ENCODE assay signal across 36 cellular contexts in the genomic region with DNA sequence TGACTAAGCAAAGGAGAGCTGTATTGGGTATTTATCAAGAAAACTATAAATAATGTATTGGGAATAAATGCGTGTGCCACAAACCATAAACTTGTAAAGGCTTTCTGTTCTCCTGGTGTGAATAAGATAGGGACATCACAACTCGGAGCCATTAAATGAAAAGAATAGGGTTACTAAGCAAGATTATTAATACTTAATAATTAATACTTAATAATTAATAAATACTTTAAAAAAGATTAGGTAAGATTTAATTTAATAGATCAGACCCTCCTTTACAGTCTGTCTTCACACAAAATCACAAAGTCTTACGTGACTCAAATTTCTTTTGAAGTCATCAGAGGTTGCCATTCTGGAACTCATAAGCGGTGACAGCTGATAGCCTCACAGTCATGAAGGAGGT.
"Had no signal": no experiment of that assay in that cellular context is flagged by ENCODE, and none has a peak within 500 bp of the region (broad histone marks: within the 10 kb centered on the region; RNA-seq: fewer than 3 reads in every experiment).

No MANE protein-coding gene starts in this region.

- H3K36me3 ChIP-seq: MG63 had no signal

- H3K4me3 ChIP-seq: MG63 had no signal

- H3K27ac ChIP-seq: KMS-11 had no signal

- DNase-seq: Karpas-422, Kasumi-1, MG63, MM.1S, MV-4-11, NCI-H1048, NCI-H1092, NCI-H1092 treated with DMSO at 0.1 percent for 48 hours, NCI-H1105, NCI-H1105 treated with DMSO at 0.1 percent for 48 hours, NCI-H1417, NCI-H1417 treated with DMSO at 0.1 percent for 48 hours, NCI-H1436, NCI-H1436 treated with DMSO at 0.1 percent for 48 hours, NCI-H146, NCI-H1694, NCI-H1694 treated with DMSO at 0.1 percent for 48 hours, NCI-H187, NCI-H187 treated with DMSO at 0.1 percent for 48 hours, NCI-H1930, NCI-H2029, NCI-H2029 treated with DMSO at 0.1 percent for 48 hours, NCI-H2081, NCI-H2081 treated with DMSO at 0.1 percent for 48 hours, NCI-H2107, NCI-H2171, NCI-H2171 treated with DMSO at 0.1 percent for 48 hours, NCI-H2227 treated with DMSO at 0.1 percent for 48 hours, NCI-H226, NCI-H345, NCI-H446, NCI-H446 treated with DMSO at 0.1 percent for 48 hours, NCI-H510A, NCI-H510A treated with DMSO at 0.1 percent for 48 hours, NCI-H524 had no signal

- H3K4me2 ChIP-seq: KMS-11 had no signal

- H3K9ac ChIP-seq: KMS-11 had no signal

- H3K9me3 ChIP-seq: MG63 had no signal

- H3K27me3 ChIP-seq: MG63 had no signal
